ENCODE assay signal across 21 cellular contexts in genomic region chr5:135138116-135138850, GRCh38.
A peak's percentile ranks its signal among the peaks of the same experiment; 100 is the strongest.
DNase-seq lines count a peak whose midpoint lies in the region; ATAC-seq, FAIRE-seq and TF ChIP-seq lines count a peak whose summit lies in the region.
"Had no signal": no experiment of that assay in that cellular context is flagged by ENCODE, and none has a peak within 500 bp of the region (broad histone marks: within the 10 kb centered on the region; RNA-seq: fewer than 3 reads in every experiment).

No MANE protein-coding gene starts in this region.

- H3K4me3 Mint-ChIP-seq in mesothelial cell of epicardium, result no peak overlapping the region
- no peak overlapping the region for H3K4me3 Mint-ChIP-seq in activated naive CD4-positive, alpha-beta T cell treated with anti-CD3 and anti-CD28 coated beads for 36 hours
- H3K4me3 Mint-ChIP-seq: CD8-positive, alpha-beta memory T cell had no signal

- H3K36me3 Mint-ChIP-seq in mesothelial cell of epicardium, result no peaks in the 10 kb centered on the region
- no peaks in the 10 kb centered on the region for H3K36me3 Mint-ChIP-seq in activated naive CD4-positive, alpha-beta T cell treated with anti-CD3 and anti-CD28 coated beads for 36 hours (ENCODE audit: low read depth)
- H3K36me3 Mint-ChIP-seq: CD8-positive, alpha-beta memory T cell had no signal

- WGBS in A549 (ENCODE audit: missing lambda C conversion rate), result 81% methylated on average over 4 of the region's 4 CpGs
- WGBS in right lobe of liver (ENCODE audit: insufficient coverage, low coverage, low lambda C conversion rate, missing lambda C conversion rate), result 75% methylated on average over 3 of the region's 4 CpGs
- WGBS in pancreas, 2 donors, result 78 to 79% methylated on average over 4 of the region's 4 CpGs

- TF ChIP-seq EP300 in A549 (IDR thresholded peaks at IDR 0.05), result no peak

- DNase-seq in A549 (ENCODE audit: low read depth in 1 of 2, low spot score in 1 of 2) (no peak), HCEC 1CT (peak; percentile 33), amniotic epithelial cell (ENCODE audit: low read depth) (peak; percentile 78), mesothelial cell of epicardium (ENCODE audit: low spot score in 2 of 2, unreplicated experiment in 2 of 2) (no peak), right lobe of liver (no peak), H7 (no peak), pancreas (no peak)
- DNase-seq in activated naive CD4-positive, alpha-beta T cell treated with anti-CD3 and anti-CD28 coated beads for 36 hours, result no peak
- DNase-seq: activated CD4-positive, alpha-beta T cell treated with anti-CD3 and anti-CD28 coated beads, Interleukin-2, amount 50 U/mL, for 1 hour; activated gamma-delta T cell treated with Interleukin-2 at 50 U/mL for 16 hours; CD8-positive, alpha-beta memory T cell; cerebellar nuclear complex; KG1; NCI-H1105 treated with DMSO at 0.1 percent for 48 hours; NK-92 treated with Interleukin-12 subunit alpha and Interleukin-12 subunit beta, amount 100 ng/mL, for 24 hours; stimulated activated naive CD4-positive, alpha-beta T cell treated with Interleukin-2 at 50 U/mL for 16 hours; SW 1271; upper lobe of right lung had no signal

- H3K4me3 ChIP-seq in A549 (no peak overlapping the region), right lobe of liver (no peak overlapping the region), H7 (ENCODE audit: insufficient read depth, low read depth, low read length) (no peak overlapping the region), pancreas (no peak overlapping the region)
- H3K4me3 ChIP-seq: upper lobe of right lung had no signal

- TF ChIP-seq RAD21 in A549 (conservative IDR thresholded peaks at IDR 0.05 in 1 of 2, IDR thresholded peaks at IDR 0.05 in 1 of 2), result no peak

- TF ChIP-seq POLR2A in A549 (IDR thresholded peaks at IDR 0.05; ENCODE audit: low read length) (no peak), right lobe of liver (IDR thresholded peaks at IDR 0.05) (no peak)

- peaks cover 10% of the 10 kb centered on the region for H3K27me3 Mint-ChIP-seq in mesothelial cell of epicardium (ENCODE audit: low read depth)
- no peaks in the 10 kb centered on the region for H3K27me3 Mint-ChIP-seq in activated naive CD4-positive, alpha-beta T cell treated with anti-CD3 and anti-CD28 coated beads for 36 hours (ENCODE audit: low read depth)

- CTCF ChIA-PET in A549 (lab: Yijun Ruan, JAX), result interaction anchor here (0.7 to 3.6 kb wide), 4 partner anchors 14 to 74 kb away, joined by 3 to 19 read pairs (median 3); no protein-coding TSS in a partner anchor
- CTCF ChIA-PET in activated naive CD4-positive, alpha-beta T cell treated with anti-CD3 and anti-CD28 coated beads for 36 hours (lab: Charles Lee), result no interaction called here

- H3K9me3 ChIP-seq in A549 (no peaks in the 10 kb centered on the region), right lobe of liver (no peaks in the 10 kb centered on the region), pancreas (no peaks in the 10 kb centered on the region)
- H3K9me3 ChIP-seq: neutrophil, upper lobe of right lung had no signal

- TF ChIP-seq CTCF in A549 (IDR thresholded peaks at IDR 0.05), result no peak
- no peak for TF ChIP-seq CTCF in mesothelial cell of epicardium (IDR thresholded peaks at IDR 0.05; ENCODE audit: unreplicated experiment)
- TF ChIP-seq CTCF in right lobe of liver (IDR thresholded peaks at IDR 0.05), result no peak
- TF ChIP-seq CTCF in pancreas (IDR thresholded peaks at IDR 0.05), result no peak

- no peaks in the 10 kb centered on the region for H3K9me3 Mint-ChIP-seq in mesothelial cell of epicardium
- no peaks in the 10 kb centered on the region for H3K9me3 Mint-ChIP-seq in activated naive CD4-positive, alpha-beta T cell treated with anti-CD3 and anti-CD28 coated beads for 36 hours
- H3K9me3 Mint-ChIP-seq: CD8-positive, alpha-beta memory T cell had no signal

- POLR2A ChIA-PET in A549 (lab: Yijun Ruan, JAX), result no interaction called here

- H3K4me1 ChIP-seq in A549 (peaks cover 83% of the 10 kb centered on the region), right lobe of liver (no peaks in the 10 kb centered on the region), pancreas (no peaks in the 10 kb centered on the region)

- peak overlapping the region; percentile 6; the same call in 1 of the 3 replicates for H3K4me2 ChIP-seq in A549

- H3K36me3 ChIP-seq in right lobe of liver (no peaks in the 10 kb centered on the region), H7 (replicated peaks; ENCODE audit: control insufficient read depth, insufficient read depth, low read length) (no peaks in the 10 kb centered on the region), pancreas (no peaks in the 10 kb centered on the region)
- H3K36me3 ChIP-seq: neutrophil, upper lobe of right lung had no signal

- FAIRE-seq in A549 (lab: Jason Lieb, UNC) (no peak), pancreas (lab: Jason Lieb, UNC) (no peak)
- FAIRE-seq: GM19239 had no signal

- H3K27ac Mint-ChIP-seq in mesothelial cell of epicardium, result peak overlapping the region; percentile 52
- H3K27ac Mint-ChIP-seq in activated naive CD4-positive, alpha-beta T cell treated with anti-CD3 and anti-CD28 coated beads for 36 hours, result no peak overlapping the region
- H3K27ac Mint-ChIP-seq: CD8-positive, alpha-beta memory T cell had no signal

- intact Hi-C loops in right lobe of liver (cut with DNase I), result no loop called here
- intact Hi-C loops in activated naive CD4-positive, alpha-beta T cell treated with anti-CD3 and anti-CD28 coated beads for 36 hours (cut with micrococcal nuclease), result no loop called here
- intact Hi-C loops in pancreas (cut with DNase I), result no loop called here

- H3K27ac ChIP-seq in A549 (peak overlapping the region; percentile 62 to 84; a peak in 5 of 6 replicates), right lobe of liver (no peak overlapping the region), pancreas (no peak overlapping the region)
- H3K27ac ChIP-seq: neutrophil, upper lobe of right lung had no signal

- H3K27me3 ChIP-seq in right lobe of liver, result no peaks in the 10 kb centered on the region
- no peaks in the 10 kb centered on the region for H3K27me3 ChIP-seq in H7 (ENCODE audit: control insufficient read depth, insufficient read depth, low read length)
- no peaks in the 10 kb centered on the region for H3K27me3 ChIP-seq in pancreas
- H3K27me3 ChIP-seq: upper lobe of right lung had no signal

- ATAC-seq in A549 (no peak), right lobe of liver (no peak), pancreas (no peak)
- ATAC-seq: left colon, upper lobe of right lung had no signal

- H3K4me1 Mint-ChIP-seq in mesothelial cell of epicardium, result peaks cover 30% of the 10 kb centered on the region
- H3K4me1 Mint-ChIP-seq in activated naive CD4-positive, alpha-beta T cell treated with anti-CD3 and anti-CD28 coated beads for 36 hours (ENCODE audit: low read depth), result no peaks in the 10 kb centered on the region
- H3K4me1 Mint-ChIP-seq: CD8-positive, alpha-beta memory T cell had no signal

TF ChIP-seq in A549, 52 proteins besides CTCF, POLR2A, EP300 and RAD21:
- TF ChIP-seq CHD4 (IDR thresholded peaks at IDR 0.05; ENCODE audit: borderline replicate concordance), result no peak
- TF ChIP-seq ATOH8 (CRISPR knock-in tag; IDR thresholded peaks at IDR 0.05; ENCODE audit: low read depth), result no peak
- TF ChIP-seq ESRRA (IDR thresholded peaks at IDR 0.05; ENCODE audit: borderline replicate concordance, low read length), result no peak
- no peak for TF ChIP-seq BCL3 (IDR thresholded peaks at IDR 0.05)
- TF ChIP-seq CEBPB (IDR thresholded peaks at IDR 0.05), result no peak

Comparison
In these comparisons a context has a peak if more than half of its experiments do, and no peak if none do; other contexts are left out.
1. DNase-seq: peak in HCEC 1CT (single experiment) and amniotic epithelial cell (single experiment); none in A549 (0 of 2), mesothelial cell of epicardium (0 of 2), right lobe of liver (0 of 3), H7 (single experiment), activated naive CD4-positive, alpha-beta T cell treated with anti-CD3 and anti-CD28 coated beads for 36 hours (single experiment) and pancreas (0 of 6).
2. H3K27ac ChIP-seq: peak in A549 (2 of 2); none in right lobe of liver (0 of 3) and pancreas (0 of 4).